20 cellular contexts compared by ENCODE assay signal in the genomic region with DNA sequence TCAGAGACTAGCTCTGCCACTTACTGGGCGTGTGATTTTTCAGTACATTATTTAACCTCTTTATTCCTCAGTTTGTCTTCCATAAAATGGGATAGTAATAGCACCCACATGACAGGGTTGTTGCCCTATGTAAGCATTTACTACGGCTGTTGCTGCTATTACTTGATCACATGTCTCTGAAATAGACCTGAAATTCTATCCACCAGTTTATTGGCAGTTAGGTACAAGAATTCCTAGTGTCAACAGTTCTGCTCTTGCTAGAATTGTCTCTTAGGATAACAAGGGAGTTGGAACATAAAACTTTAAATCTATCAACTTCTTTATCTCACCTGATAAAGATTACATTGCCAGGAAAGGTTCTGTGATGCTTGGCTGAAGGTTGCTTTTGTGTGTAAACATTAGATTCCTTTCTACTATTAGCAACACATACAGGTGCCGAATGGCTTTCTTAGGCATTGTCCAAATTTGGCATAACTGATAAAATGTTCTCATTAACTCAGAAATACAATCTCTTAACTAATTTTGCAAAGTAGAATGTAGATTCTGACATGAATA. TPM values are rescaled to one million over a fixed set of nuclear protein-coding genes. Genes with fewer than 3 reads are reported as not detected.
A peak's percentile ranks its signal among the peaks of the same experiment; 100 is the strongest.
DNase-seq lines count a peak whose midpoint lies in the region; ATAC-seq and TF ChIP-seq lines count a peak whose summit lies in the region.
"Had no signal": no experiment of that assay in that cellular context is flagged by ENCODE, and none has a peak within 500 bp of the region (broad histone marks: within the 10 kb centered on the region; RNA-seq: fewer than 3 reads in every experiment).

No MANE protein-coding gene starts in this region.

- no peak overlapping the region for H3K9ac ChIP-seq in parathyroid adenoma

- peaks cover 11% of the 10 kb centered on the region for H3K79me2 ChIP-seq in parathyroid adenoma

- H3K27ac Mint-ChIP-seq in immature natural killer cell, result no peak overlapping the region
- H3K27ac Mint-ChIP-seq: CD4-positive, alpha-beta memory T cell; HFFc6 had no signal

- no peak overlapping the region for H3K4me3 Mint-ChIP-seq in immature natural killer cell
- H3K4me3 Mint-ChIP-seq: CD4-positive, alpha-beta memory T cell; HFFc6 had no signal

- ATAC-seq in left colon (peak; percentile 93), SK-N-SH treated with all-trans-retinoic acid at 6 μM for 48 hours (no peak)

- DNase-seq in NCI-H2196 treated with DMSO at 0.1 percent for 48 hours (lab: John Stamatoyannopoulos, UW; ENCODE audit: unreplicated experiment), result peak; percentile 48
- no peak for DNase-seq in left colon
- DNase-seq in thyroid gland, result no peak
- no peak for DNase-seq in activated CD8-positive, alpha-beta memory T cell treated with anti-CD3 and anti-CD28 coated beads for 24 hours
- no peak for DNase-seq in immature natural killer cell
- DNase-seq: C1 segment of cervical spinal cord; Calu3; CD4-positive, alpha-beta memory T cell; COR-L47; DMS53; DMS79 treated with DMSO at 0.1 percent for 48 hours; GOT3; HFFc6 had no signal

- TF ChIP-seq CTCF in parathyroid adenoma (IDR thresholded peaks at IDR 0.05) (no peak), thyroid gland (IDR thresholded peaks at IDR 0.05) (no peak)

- H3K27ac ChIP-seq in parathyroid adenoma, result peak overlapping the region; percentile 87
- peak overlapping the region; percentile 72 to 82 (median 72) for H3K27ac ChIP-seq in thyroid gland

- H3K9me3 ChIP-seq in parathyroid adenoma (ENCODE audit: control insufficient read depth, low read length) (no peaks in the 10 kb centered on the region), thyroid gland (no peaks in the 10 kb centered on the region)
- H3K9me3 ChIP-seq: HAP-1 had no signal

- intact Hi-C loops in left colon (cut with DNase I, micrococcal nuclease) (no loop called here), thyroid gland (cut with DNase I) (no loop called here)

- no peak overlapping the region for H2AFZ ChIP-seq in parathyroid adenoma

- H3K27me3 ChIP-seq in parathyroid adenoma (ENCODE audit: control insufficient read depth, insufficient read depth, low read length), result no peaks in the 10 kb centered on the region
- H3K27me3 ChIP-seq in thyroid gland, result no peaks in the 10 kb centered on the region

- peaks cover 0 to 3% (median 0%) of the 10 kb centered on the region in 3 donors for H3K36me3 Mint-ChIP-seq in immature natural killer cell

- 49 to 54% methylated on average over 3 of the region's 3 CpGs for WGBS in thyroid gland, 2 donors

- H3K4me1 ChIP-seq in parathyroid adenoma, result peaks cover 30% of the 10 kb centered on the region
- H3K4me1 ChIP-seq in thyroid gland, result peaks cover 28 to 29% of the 10 kb centered on the region in 2 donors
- H3K4me1 ChIP-seq: HAP-1 had no signal

- H3K4me3 ChIP-seq in parathyroid adenoma (ENCODE audit: low read depth, low read length), result peak overlapping the region; percentile 22
- no peak overlapping the region for H3K4me3 ChIP-seq in thyroid gland (replicated peaks in 1 of 3)
- H3K4me3 ChIP-seq: HAP-1 had no signal

- no peak for TF ChIP-seq POLR2A in thyroid gland (IDR thresholded peaks at IDR 0.05)

- peaks cover 0 to 4% (median 0%) of the 10 kb centered on the region in 3 donors for H3K27me3 Mint-ChIP-seq in immature natural killer cell (ENCODE audit: low read depth in 3 of 3)

- peak overlapping the region; percentile 31 for H3K4me2 ChIP-seq in parathyroid adenoma (ENCODE audit: low read length)

- H3K9me3 Mint-ChIP-seq in immature natural killer cell, result peaks cover 0 to 2% (median 0%) of the 10 kb centered on the region in 6 donors
- H3K9me3 Mint-ChIP-seq: CD4-positive, alpha-beta memory T cell had no signal

- H3K36me3 ChIP-seq in parathyroid adenoma (ENCODE audit: control insufficient read depth, insufficient read depth, low read length) (no peaks in the 10 kb centered on the region), thyroid gland (peaks cover 5 to 14% of the 10 kb centered on the region in 2 donors)
- H3K36me3 ChIP-seq: HAP-1 had no signal

- H3K4me1 Mint-ChIP-seq in immature natural killer cell, result no peaks in the 10 kb centered on the region
- H3K4me1 Mint-ChIP-seq: CD4-positive, alpha-beta memory T cell had no signal

TF ChIP-seq in SK-N-SH treated with all-trans-retinoic acid at 6 μM for 48 hours, 23 proteins besides CTCF, POLR2A, EP300 and RAD21:
- TF ChIP-seq CSDC2 (CRISPR knock-in tag; IDR thresholded peaks at IDR 0.05), result no peak
- TF ChIP-seq OSR1 (CRISPR knock-in tag; IDR thresholded peaks at IDR 0.05), result no peak
- no peak for TF ChIP-seq BACH2 (CRISPR knock-in tag; IDR thresholded peaks at IDR 0.05; ENCODE audit: borderline replicate concordance)
- TF ChIP-seq TCF4 (CRISPR knock-in tag; IDR thresholded peaks at IDR 0.05; ENCODE audit: borderline replicate concordance), result no peak
- TF ChIP-seq SNAI2 (CRISPR knock-in tag; IDR thresholded peaks at IDR 0.05), result no peak

RNA-seq across cellular contexts. Expression of a gene that starts 38.7 kb away (rescaled TPM):
- total RNA-seq in left colon, result 10 to 100 TPM; 10.7 to 14.2 TPM
- 100 to 1,000 TPM; 197 to 348 (median 241) TPM for total RNA-seq in thyroid gland
- 1 to 10 TPM in 1 of 3 donors, not detected in 2; 1.9 TPM for polyA plus RNA-seq in immature natural killer cell
- total RNA-seq: A172, A673, Daoy, G401, HFFc6 had no signal

Comparison
In these comparisons a context has a peak if more than half of its experiments do, and no peak if none do; other contexts are left out.
1. RNA of a gene that starts 38.7 kb away (total RNA-seq): 197 to 348 TPM in thyroid gland; 10.7 to 14.2 TPM in left colon; every median in the first group is over 10 times any median in the second.